10 cellular contexts compared by ENCODE assay signal in the genomic region with DNA sequence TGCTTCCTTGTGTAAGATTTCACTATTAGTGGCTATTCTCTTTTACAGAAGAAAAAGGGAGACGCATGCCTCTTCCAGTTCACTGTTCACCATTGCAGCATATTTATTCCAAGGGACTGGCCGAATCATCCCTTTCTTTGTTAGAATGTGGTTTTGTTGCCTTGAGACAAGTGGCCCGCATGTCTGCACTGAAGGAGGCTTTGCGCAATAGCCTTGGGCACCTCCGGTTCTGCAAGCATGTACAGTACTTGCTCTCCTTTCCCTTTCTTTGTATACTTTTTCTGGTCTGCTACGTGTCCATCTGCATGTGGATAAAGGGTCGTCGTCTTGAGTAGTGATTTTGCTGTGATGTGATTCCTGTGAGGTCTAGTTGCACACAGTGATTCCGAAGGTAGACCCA. TPM values are rescaled to one million over a fixed set of nuclear protein-coding genes. Genes with fewer than 3 reads are reported as not detected.
DNase-seq lines count a peak whose midpoint lies in the region; ATAC-seq and TF ChIP-seq lines count a peak whose summit lies in the region.
"Had no signal": no experiment of that assay in that cellular context is flagged by ENCODE, and none has a peak within 500 bp of the region (broad histone marks: within the 10 kb centered on the region; RNA-seq: fewer than 3 reads in every experiment).

No MANE protein-coding gene starts in this region.

- no peak overlapping the region for H3K4me2 ChIP-seq in fibroblast of lung (ENCODE audit: extremely low read depth, insufficient read depth, low read length)

- H3K27ac ChIP-seq in RWPE1 (peak overlapping the region; percentile 97), fibroblast of lung (ENCODE audit: insufficient read depth, low read length) (peak overlapping the region; percentile 85)
- H3K27ac ChIP-seq: cardiac muscle cell had no signal

- H3K4me3 ChIP-seq in fibroblast of lung (replicated peaks in 1 of 4; ENCODE audit: control extremely low read depth in 1 of 4, insufficient read depth in 1 of 4, low read depth in 3 of 4, low read length in 4 of 4) (peak overlapping the region in 1 of 4 experiments; percentile 7), skeletal muscle cell (ENCODE audit: low read depth, low read length) (no peak overlapping the region)
- H3K4me3 ChIP-seq: cardiac muscle cell had no signal

- no peaks in the 10 kb centered on the region for H4K20me1 ChIP-seq in fibroblast of lung (ENCODE audit: control insufficient read depth, extremely low read depth, insufficient read depth, low read length)

- no peak overlapping the region for H3K9ac ChIP-seq in fibroblast of lung (ENCODE audit: insufficient read depth, low read length)

- CTCF ChIA-PET in RWPE1 (lab: Yijun Ruan, JAX), result no interaction called here

- H3K4me1 ChIP-seq in fibroblast of lung (ENCODE audit: control insufficient read depth, extremely low read depth, insufficient read depth, low read length), result peaks cover 40% of the 10 kb centered on the region

- DNase-seq in GM04504 (ENCODE audit: low read depth) (peak; percentile 81), RWPE1 (ENCODE audit: low spot score) (peak; percentile 56), fibroblast of lung (ENCODE audit: low read depth in 2 of 2) (peak; percentile 87 to 94), skeletal muscle cell (ENCODE audit: low read depth) (peak; percentile 91)
- DNase-seq in activated CD4-positive, alpha-beta T cell treated with anti-CD3 and anti-CD28 coated beads for 4 hours, result no peak
- DNase-seq: T-cell had no signal

- ATAC-seq in GM21360 (IDR thresholded peaks at IDR 0.05; ENCODE audit: unreplicated experiment), result no peak
- ATAC-seq in GM21528 (IDR thresholded peaks at IDR 0.05; ENCODE audit: low FRiP score, unreplicated experiment), result no peak
- ATAC-seq in GM18498 (IDR thresholded peaks at IDR 0.05; ENCODE audit: unreplicated experiment), result no peak
- ATAC-seq: T-cell had no signal

- peaks cover 68% of the 10 kb centered on the region for H3K79me2 ChIP-seq in fibroblast of lung (ENCODE audit: control insufficient read depth, insufficient read depth, low read length)

- TF ChIP-seq CTCF in RWPE1 (conservative IDR thresholded peaks at IDR 0.05; ENCODE audit: low read depth) (no peak), fibroblast of lung (conservative IDR thresholded peaks at IDR 0.05 in 1 of 2, IDR thresholded peaks at IDR 0.05 in 1 of 2; ENCODE audit: low read depth in 1 of 2, low read length in 2 of 2) (no peak)

- POLR2A ChIA-PET in RWPE1 (lab: Yijun Ruan, JAX; ENCODE audit: low non-redundant PET), result no interaction called here

- H3K27me3 ChIP-seq in fibroblast of lung (ENCODE audit: control insufficient read depth, insufficient read depth, low read length), result no peaks in the 10 kb centered on the region
- H3K27me3 ChIP-seq: cardiac muscle cell had no signal

- no peaks in the 10 kb centered on the region for H3K9me3 ChIP-seq in fibroblast of lung (ENCODE audit: control insufficient read depth, insufficient read depth, low read depth, low read length)

- H2AFZ ChIP-seq in fibroblast of lung (ENCODE audit: low read length), result no peak overlapping the region

- H3K36me3 ChIP-seq in fibroblast of lung (ENCODE audit: control insufficient read depth, insufficient read depth, low read length), result no peaks in the 10 kb centered on the region
- H3K36me3 ChIP-seq: cardiac muscle cell had no signal

RNA-seq across cellular contexts. Expression of a gene that starts 43.0 kb away (rescaled TPM):
- 51.6 and 81.7 TPM in 2 replicates for total RNA-seq in fibroblast of lung
- 47.9 and 105 TPM in 2 replicates for polyA plus RNA-seq in fibroblast of lung
- polyA plus RNA-seq in fibroblast of lung (2012), result 58.4 and 119 TPM in 2 replicates
- 157 and 358 TPM in 2 replicates for polyA minus RNA-seq in fibroblast of lung (ENCODE audit: low replicate concordance)

Comparison
In these comparisons a context has a peak if more than half of its experiments do, and no peak if none do; other contexts are left out.
1. DNase-seq: peak in GM04504 (single experiment), RWPE1 (single experiment), fibroblast of lung (2 of 2) and skeletal muscle cell (single experiment); none in activated CD4-positive, alpha-beta T cell treated with anti-CD3 and anti-CD28 coated beads for 4 hours (0 of 2).